1 cellular context compared by ENCODE assay signal in the genomic region with DNA sequence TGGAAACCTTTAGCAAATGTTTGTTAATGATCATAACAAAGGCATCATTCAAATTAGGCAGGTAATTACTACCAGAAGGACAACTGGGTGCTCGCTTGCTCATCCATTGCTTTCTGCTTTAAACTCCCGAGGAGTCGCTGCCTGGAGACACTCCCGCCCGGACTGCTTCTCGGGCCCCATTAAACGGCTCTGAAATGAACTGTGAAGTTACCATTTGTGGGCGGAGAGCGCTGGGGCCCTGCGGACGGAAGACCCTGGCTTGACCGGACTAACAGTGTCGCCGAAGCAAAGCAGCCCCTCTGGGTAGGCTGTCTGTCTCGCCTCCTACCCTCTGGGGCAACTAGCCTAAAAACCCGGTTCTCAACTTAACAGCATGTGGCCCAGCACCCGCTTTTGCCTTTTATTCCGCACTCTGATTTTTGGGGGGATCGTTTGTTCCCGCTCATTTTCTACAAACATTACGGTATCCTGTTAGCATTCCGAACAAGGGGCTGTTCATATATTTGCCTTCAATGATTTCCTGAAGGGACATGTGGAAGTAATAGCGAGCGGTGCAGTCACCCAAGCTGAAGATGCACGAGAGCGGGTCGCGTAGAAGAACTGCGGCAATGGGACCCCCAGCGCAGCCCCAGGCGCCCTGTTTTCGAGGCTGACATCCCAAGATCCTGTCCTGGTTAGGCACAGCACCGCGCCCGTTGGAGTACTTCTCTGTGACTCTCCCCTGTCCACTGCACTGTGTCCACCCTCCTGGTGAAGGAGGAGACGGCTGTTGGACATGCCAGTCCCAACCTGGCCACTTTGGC.
TF ChIP-seq lines count a peak whose summit lies in the region.

No MANE protein-coding gene starts in this region.

TF ChIP-seq in GM23338, 12 proteins besides CTCF, POLR2A, EP300 and RAD21 (continued from another document):
- TF ChIP-seq ZNF462 (CRISPR knock-in tag; IDR thresholded peaks at IDR 0.05) (no peak), EZH2phosphoT487 (IDR thresholded peaks at IDR 0.05; ENCODE audit: unreplicated experiment) (no peak), ZNF114 (CRISPR knock-in tag; IDR thresholded peaks at IDR 0.05) (no peak), STAT1 (IDR thresholded peaks at IDR 0.05; ENCODE audit: unreplicated experiment) (no peak), CREB1 (CRISPR knock-in tag; IDR thresholded peaks at IDR 0.05; ENCODE audit: low read depth) (no peak), EZH2 (IDR thresholded peaks at IDR 0.05; ENCODE audit: low read depth, unreplicated experiment) (no peak)
